In the genomic region with DNA sequence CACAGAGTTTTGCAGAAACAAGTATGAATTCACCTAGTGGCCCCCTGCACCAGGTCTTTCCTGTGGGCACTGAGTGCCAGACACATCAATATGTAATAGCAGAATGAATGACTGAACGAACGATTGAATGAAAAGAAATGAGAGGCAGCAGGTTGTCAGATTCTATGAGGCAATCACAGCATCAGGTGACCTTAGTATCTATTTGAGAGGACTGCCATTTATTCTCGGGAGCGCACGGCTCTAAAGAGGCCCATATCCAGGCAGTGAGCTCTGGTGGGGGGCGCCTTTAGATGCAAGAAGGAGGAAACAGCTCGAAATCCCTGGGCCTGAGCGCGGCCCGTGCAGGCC, we compare ENCODE assay signal across 7 cellular contexts. TPM values are rescaled to one million over a fixed set of nuclear protein-coding genes. Genes with fewer than 3 reads are reported as not detected.
A peak's percentile ranks its signal among the peaks of the same experiment; 100 is the strongest.
DNase-seq lines count a peak whose midpoint lies in the region; ATAC-seq and TF ChIP-seq lines count a peak whose summit lies in the region.

No MANE protein-coding gene starts in this region.

- H3K27me3 ChIP-seq in adipocyte (replicated peaks; ENCODE audit: control insufficient read depth, insufficient read depth, low read length): no peaks in the 10 kb centered on the region
- H3K27me3 ChIP-seq in left lung: peaks cover 0 to 45% of the 10 kb centered on the region in 2 donors
- no peaks in the 10 kb centered on the region for H3K27me3 ChIP-seq in testis

- H3K36me3 ChIP-seq in adipocyte (ENCODE audit: control insufficient read depth, insufficient read depth, low read length, severe bottlenecking): peaks cover 11% of the 10 kb centered on the region
- H3K36me3 ChIP-seq in left lung: no peaks in the 10 kb centered on the region
- no peaks in the 10 kb centered on the region for H3K36me3 ChIP-seq in testis (ENCODE audit: low read depth, missing control alignments)

- TF ChIP-seq POLR2A in testis (IDR thresholded peaks at IDR 0.05): no peak

- 3 to 21% methylated on average over 7 to 10 of the region's 10 CpGs for WGBS in testis, 2 donors

- TF ChIP-seq CTCF in left lung (IDR thresholded peaks at IDR 0.05) (no peak), testis (IDR thresholded peaks at IDR 0.05) (no peak)

- ATAC-seq in GM18508 (IDR thresholded peaks at IDR 0.05; ENCODE audit: insufficient read depth, unreplicated experiment) (peak; percentile 19), HG03378 (IDR thresholded peaks at IDR 0.05; ENCODE audit: unreplicated experiment) (peak; percentile 23), left lung (peak; percentile 39)

- intact Hi-C loops in left lung (cut with DNase I): no loop called here
- intact Hi-C loops in testis (cut with DNase I; ENCODE audit: low total_unique reads): no loop called here

- peak overlapping the region; percentile 87 for H3K4me3 ChIP-seq in adipocyte (ENCODE audit: low read length)
- H3K4me3 ChIP-seq in left lung: peak overlapping the region; percentile 57 to 66
- H3K4me3 ChIP-seq in testis: peak overlapping the region; percentile 72 to 78

- peaks cover 11% of the 10 kb centered on the region for H3K4me1 ChIP-seq in adipocyte (ENCODE audit: control insufficient read depth, insufficient read depth, low read length)
- peaks cover 5 to 27% of the 10 kb centered on the region in 2 donors for H3K4me1 ChIP-seq in left lung
- peaks cover 32% of the 10 kb centered on the region for H3K4me1 ChIP-seq in testis

- no peak for DNase-seq in adipocyte (ENCODE audit: low read depth)
- DNase-seq in left lung: no peak
- no peak for DNase-seq in testis
- DNase-seq in DMS79 (lab: John Stamatoyannopoulos, UW): no peak
- DNase-seq in cerebellar nuclear complex (lab: John Stamatoyannopoulos, UW): no peak

- H3K9me3 ChIP-seq in adipocyte (ENCODE audit: control insufficient read depth, low read length): no peaks in the 10 kb centered on the region
- no peaks in the 10 kb centered on the region for H3K9me3 ChIP-seq in left lung
- H3K9me3 ChIP-seq in testis: no peaks in the 10 kb centered on the region

- peak overlapping the region; percentile 78 for H3K9ac ChIP-seq in adipocyte (ENCODE audit: low read length)

- H3K27ac ChIP-seq in left lung (peak overlapping the region; percentile 57 to 79), testis (peak overlapping the region; percentile 59 to 74)

RNA-seq across cellular contexts. Expression of a gene that starts 0.5 kb away (rescaled TPM):
- total RNA-seq in left lung (10 to 100 TPM; 37.6 to 57.3 TPM), testis (100 to 1,000 TPM in 1 of 2 donors, 10 to 100 TPM in 1; 60.5 to 104 TPM)
- polyA plus RNA-seq in testis (ENCODE audit: insufficient read depth, low read depth, low replicate concordance): 58.7 TPM
